ENCODE assay signal across 10 cellular contexts in genomic region chr6:1611322-1611571, GRCh38. TPM values are rescaled to one million over a fixed set of nuclear protein-coding genes. Genes with fewer than 3 reads are reported as not detected.
A peak's percentile ranks its signal among the peaks of the same experiment; 100 is the strongest.
DNase-seq lines count a peak whose midpoint lies in the region; ATAC-seq and TF ChIP-seq lines count a peak whose summit lies in the region.
"Had no signal": no experiment of that assay in that cellular context is flagged by ENCODE, and none has a peak within 500 bp of the region (broad histone marks: within the 10 kb centered on the region; RNA-seq: fewer than 3 reads in every experiment).

No MANE protein-coding gene starts in this region.

- intact Hi-C loops in right cardiac atrium (cut with DNase I) (no loop called here), transverse colon (cut with DNase I; ENCODE audit: low total_unique reads) (no loop called here)

- CTCF ChIA-PET in activated CD8-positive, alpha-beta T cell treated with anti-CD3 and anti-CD28 coated beads, Interleukin-2, amount 10 ng/mL, durations not matched to agents 7 days and 5 days (lab: Charles Lee) = interaction anchor here (1.5 to 2.1 kb wide), 3 partner anchors 15 to 586 kb away, joined by 3 to 7 read pairs (median 3); no protein-coding TSS in a partner anchor

- H3K36me3 Mint-ChIP-seq in activated CD8-positive, alpha-beta T cell treated with anti-CD3 and anti-CD28 coated beads, Interleukin-2, amount 10 ng/mL, durations not matched to agents 7 days and 5 days (ENCODE audit: low read depth) = peaks cover 9% of the 10 kb centered on the region

- peak; percentile 26 for DNase-seq in activated T-cell treated with anti-CD3 and anti-CD28 coated beads, Interleukin-2, amount 50 U/mL, for 1 hour
- no peak for DNase-seq in activated T-cell treated with anti-CD3 and anti-CD28 coated beads, Interleukin-2, amount 50 U/mL, for 48 hours
- no peak for DNase-seq in SK-N-MC (ENCODE audit: low read depth, low spot score)
- DNase-seq in right cardiac atrium = no peak
- DNase-seq in transverse colon = no peak
- no peak for DNase-seq in Ammon's horn (ENCODE audit: low spot score)
- no peak for DNase-seq in AML-193 (lab: John Stamatoyannopoulos, UW)
- no peak for DNase-seq in activated CD8-positive, alpha-beta T cell treated with anti-CD3 and anti-CD28 coated beads, Interleukin-2, amount 10 ng/mL, durations not matched to agents 7 days and 5 days
- DNase-seq: T-helper 17 cell had no signal

- peaks cover 60% of the 10 kb centered on the region for H3K27me3 Mint-ChIP-seq in activated CD8-positive, alpha-beta T cell treated with anti-CD3 and anti-CD28 coated beads, Interleukin-2, amount 10 ng/mL, durations not matched to agents 7 days and 5 days (ENCODE audit: low read depth)

- H3K4me1 ChIP-seq in right cardiac atrium (ENCODE audit: control insufficient read depth, insufficient read depth, low read length) (no peaks in the 10 kb centered on the region), transverse colon (peaks cover 6 to 51% (median 43%) of the 10 kb centered on the region in 4 donors)

- no peak overlapping the region for H3K27ac Mint-ChIP-seq in activated CD8-positive, alpha-beta T cell treated with anti-CD3 and anti-CD28 coated beads, Interleukin-2, amount 10 ng/mL, durations not matched to agents 7 days and 5 days

- in situ Hi-C loops in transverse colon (cut with MboI; ENCODE audit: low pct_ligation_motif_present in 1 of 4, low pct_unique_long_range_greater_than_20kb in 1 of 4, low sequenced_read_pairs in 3 of 4) = no loop called here

- H3K27ac ChIP-seq in SK-N-MC = no peak overlapping the region
- H3K27ac ChIP-seq in right cardiac atrium (ENCODE audit: low read length) = peak overlapping the region; percentile 73
- no peak overlapping the region for H3K27ac ChIP-seq in transverse colon

- H3K9ac ChIP-seq in SK-N-MC (ENCODE audit: insufficient read length) = no peak overlapping the region

- no peaks in the 10 kb centered on the region for H3K27me3 ChIP-seq in right cardiac atrium (ENCODE audit: control insufficient read depth, insufficient read depth)
- peaks cover 92% of the 10 kb centered on the region for H3K27me3 ChIP-seq in transverse colon

- H3K36me3 ChIP-seq in SK-N-MC (ENCODE audit: insufficient read depth, low read length) (no peaks in the 10 kb centered on the region), transverse colon (no peaks in the 10 kb centered on the region)

- H3K9me3 ChIP-seq in SK-N-MC (ENCODE audit: low read depth, low read length) = no peaks in the 10 kb centered on the region
- no peaks in the 10 kb centered on the region for H3K9me3 ChIP-seq in right cardiac atrium (ENCODE audit: control insufficient read depth, low read length)
- no peaks in the 10 kb centered on the region for H3K9me3 ChIP-seq in transverse colon

- TF ChIP-seq POLR2A in transverse colon (IDR thresholded peaks at IDR 0.05) = no peak

- no peak for TF ChIP-seq CTCF in transverse colon (IDR thresholded peaks at IDR 0.05)

- TF ChIP-seq EP300 in transverse colon (IDR thresholded peaks at IDR 0.05; ENCODE audit: low read depth) = no peak

- POLR2A ChIA-PET in activated CD8-positive, alpha-beta T cell treated with anti-CD3 and anti-CD28 coated beads, Interleukin-2, amount 10 ng/mL, durations not matched to agents 7 days and 5 days (lab: Charles Lee) = no interaction called here

- H3K4me3 Mint-ChIP-seq in activated CD8-positive, alpha-beta T cell treated with anti-CD3 and anti-CD28 coated beads, Interleukin-2, amount 10 ng/mL, durations not matched to agents 7 days and 5 days = no peak overlapping the region

- peaks cover 30% of the 10 kb centered on the region for H3K4me1 Mint-ChIP-seq in activated CD8-positive, alpha-beta T cell treated with anti-CD3 and anti-CD28 coated beads, Interleukin-2, amount 10 ng/mL, durations not matched to agents 7 days and 5 days (ENCODE audit: low read depth)

- no peaks in the 10 kb centered on the region for H3K9me3 Mint-ChIP-seq in activated CD8-positive, alpha-beta T cell treated with anti-CD3 and anti-CD28 coated beads, Interleukin-2, amount 10 ng/mL, durations not matched to agents 7 days and 5 days (ENCODE audit: insufficient read depth)
- H3K9me3 Mint-ChIP-seq: central memory CD8-positive, alpha-beta T cell had no signal

- H3K4me3 ChIP-seq in SK-N-MC (peak overlapping the region; percentile 76), right cardiac atrium (ENCODE audit: low read length) (peak overlapping the region; percentile 97), transverse colon (peak overlapping the region in 3 of 4 donors; percentile 8 to 66 (median 54))

- WGBS in right cardiac atrium = 3% methylated on average over 38 of the region's 38 CpGs
- 8% methylated on average over 15 of the region's 38 CpGs; no CpG with 5 or more reads in 1 of the 2 donors for WGBS in transverse colon (ENCODE audit: low coverage in 1 of 2), 2 donors

- ATAC-seq in right cardiac atrium = no peak
- no peak for ATAC-seq in activated CD8-positive, alpha-beta T cell treated with anti-CD3 and anti-CD28 coated beads, Interleukin-2, amount 10 ng/mL, durations not matched to agents 7 days and 5 days

RNA-seq across cellular contexts. Expression of gene FOXC1, which starts 1.5 kb away (rescaled TPM):
- 10 to 100 TPM; 15.1 to 25.0 (median 21.9) TPM for total RNA-seq in right cardiac atrium
- 7.2 TPM for polyA plus RNA-seq in right cardiac atrium
- total RNA-seq in transverse colon = under 1 TPM; 0.75 to 0.96 (median 0.79) TPM
- total RNA-seq in activated CD8-positive, alpha-beta T cell treated with anti-CD3 and anti-CD28 coated beads, Interleukin-2, amount 10 ng/mL, durations not matched to agents 7 days and 5 days = not detected

Comparison
In these comparisons a context has a peak if more than half of its experiments do, and no peak if none do; other contexts are left out.
1. RNA of gene FOXC1, which starts 1.5 kb away (total RNA-seq): 15.1 to 25.0 TPM in right cardiac atrium; 0.75 to 0.96 TPM in transverse colon and not detected in activated CD8-positive, alpha-beta T cell treated with anti-CD3 and anti-CD28 coated beads, Interleukin-2, amount 10 ng/mL, durations not matched to agents 7 days and 5 days; every median in the first group is over 4 times any median in the second.
2. Peak in every context shown above with its lines, with median percentiles within 50 percentile points of each other: H3K4me3 ChIP-seq.